Comparison of ENCODE assay signal across 16 cellular contexts in the genomic region with DNA sequence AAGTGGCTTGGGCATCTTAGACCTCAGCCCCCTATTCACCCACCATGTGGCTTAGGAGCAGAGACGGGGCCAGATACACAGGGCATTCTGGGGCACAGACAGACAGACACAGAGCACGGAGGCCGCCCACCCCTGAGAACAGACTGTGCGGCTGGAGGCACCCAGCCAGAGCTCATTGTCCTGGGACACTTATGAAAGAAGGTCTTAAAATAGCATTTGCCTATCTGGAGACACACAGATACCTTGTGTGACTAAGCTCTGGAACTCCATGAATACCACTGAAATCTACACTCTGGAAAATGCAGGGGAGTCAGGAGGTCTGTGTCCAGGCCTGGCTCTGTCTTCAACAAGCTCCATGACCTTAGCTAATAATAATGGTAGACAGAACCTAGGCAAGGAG. TPM values are rescaled to one million over a fixed set of nuclear protein-coding genes. Genes with fewer than 3 reads are reported as not detected.
DNase-seq lines count a peak whose midpoint lies in the region; ATAC-seq and TF ChIP-seq lines count a peak whose summit lies in the region.
"Had no signal": no experiment of that assay in that cellular context is flagged by ENCODE, and none has a peak within 500 bp of the region (broad histone marks: within the 10 kb centered on the region; RNA-seq: fewer than 3 reads in every experiment).

No MANE protein-coding gene starts in this region.

- H3K36me3 ChIP-seq in osteoblast (ENCODE audit: insufficient read depth, low read length): no peaks in the 10 kb centered on the region
- H3K36me3 ChIP-seq in colonic mucosa: no peaks in the 10 kb centered on the region
- H3K36me3 ChIP-seq in HAP-1 (replicated peaks): no peaks in the 10 kb centered on the region

- intact Hi-C loops in left cardiac atrium (cut with DNase I): no loop called here
- intact Hi-C loops in colonic mucosa (cut with DNase I): no loop called here

- POLR2A ChIA-PET in GM10248 (lab: Yijun Ruan, JAX): no interaction called here

- peak; percentile 88 to 91 for ATAC-seq in left cardiac atrium
- ATAC-seq: HCT116 had no signal

- H3K9me3 ChIP-seq in osteoblast (ENCODE audit: low read depth, low read length) (no peaks in the 10 kb centered on the region), colonic mucosa (no peaks in the 10 kb centered on the region), HAP-1 (no peaks in the 10 kb centered on the region)

- H3K79me2 ChIP-seq in osteoblast (ENCODE audit: insufficient read depth, low read length): no peaks in the 10 kb centered on the region

- in situ Hi-C loops in HAP-1 (cut with MboI; ENCODE audit: low sequenced_read_pairs): no loop called here
- in situ Hi-C loops in GM13976 (cut with MboI; ENCODE audit: low sequenced_read_pairs, unreplicated experiment): no loop called here

- DNase-seq in COLO829 (ENCODE audit: low spot score) (peak; percentile 57), fibroblast of pulmonary artery (ENCODE audit: low read depth) (peak; percentile 29), left cardiac atrium (peak; percentile 63), osteoblast (ENCODE audit: insufficient read length, low spot score, missing footprints) (peak; percentile 54), colonic mucosa (no peak), HAP-1 (ENCODE audit: low spot score in 2 of 2) (no peak), GM10248 (ENCODE audit: extremely low spot score) (no peak), GM13976 (ENCODE audit: low spot score) (no peak)
- DNase-seq: DMS79 treated with DMSO at 0.1 percent for 48 hours, Karpas-422, NCI-H1436, NCI-H1930, NCI-H226, NCI-H524 treated with DMSO at 0.1 percent for 48 hours had no signal

- H3K4me3 ChIP-seq in fibroblast of pulmonary artery (replicated peaks; ENCODE audit: low read depth, low read length): no peak overlapping the region
- no peak overlapping the region for H3K4me3 ChIP-seq in osteoblast (ENCODE audit: insufficient read depth, low read length)
- H3K4me3 ChIP-seq in colonic mucosa: no peak overlapping the region
- H3K4me3 ChIP-seq in HAP-1: no peak overlapping the region

- no peak overlapping the region for H2AFZ ChIP-seq in osteoblast (ENCODE audit: low read length)

- TF ChIP-seq CTCF in fibroblast of pulmonary artery (IDR thresholded peaks at IDR 0.05; ENCODE audit: low read length, missing control alignments) (no peak), osteoblast (IDR thresholded peaks at IDR 0.05; ENCODE audit: extremely low read depth, low read depth, low read length) (no peak), colonic mucosa (IDR thresholded peaks at IDR 0.05) (no peak), GM10248 (IDR thresholded peaks at IDR 0.05; ENCODE audit: control extremely low read depth, extremely low read depth, low read depth, missing control alignments) (no peak), GM13976 (IDR thresholded peaks at IDR 0.05; ENCODE audit: borderline replicate concordance, control extremely low read depth, extremely low read depth, insufficient read depth, missing control alignments) (no peak)

- H3K4me1 ChIP-seq in osteoblast (ENCODE audit: insufficient read depth, low read length) (no peaks in the 10 kb centered on the region), colonic mucosa (no peaks in the 10 kb centered on the region), HAP-1 (peaks cover 8% of the 10 kb centered on the region)

- CTCF ChIA-PET in GM10248 (lab: Yijun Ruan, JAX): interaction anchor here (0.7 to 11.2 kb wide), 7 partner anchors 9 to 116 kb away, joined by 3 to 81 read pairs (median 4); no protein-coding TSS in a partner anchor

- no peak overlapping the region for H3K4me2 ChIP-seq in osteoblast (ENCODE audit: insufficient read depth, low read length)

- H3K27ac ChIP-seq in osteoblast (ENCODE audit: low read depth, low read length) (no peak overlapping the region), colonic mucosa (no peak overlapping the region)
- H3K27ac ChIP-seq: 22Rv1 had no signal

- no peaks in the 10 kb centered on the region for H3K27me3 ChIP-seq in osteoblast (ENCODE audit: insufficient read depth, low read length)
- H3K27me3 ChIP-seq in colonic mucosa: no peaks in the 10 kb centered on the region
- no peaks in the 10 kb centered on the region for H3K27me3 ChIP-seq in HAP-1 (ENCODE audit: low read depth)

- H3K9ac ChIP-seq in colonic mucosa (ENCODE audit: low read depth in 2 of 2, low read length in 2 of 2): no peak overlapping the region

- H4K20me1 ChIP-seq in osteoblast (ENCODE audit: insufficient read depth, low read length): no peaks in the 10 kb centered on the region

RNA-seq across cellular contexts. Expression of a gene that starts 41.4 kb away (rescaled TPM):
- total RNA-seq in left cardiac atrium (10 to 100 TPM; 20.9 to 23.6 TPM), osteoblast (28.0 and 29.3 TPM in 2 replicates), colonic mucosa (10 to 100 TPM; 13.5 to 15.5 TPM)

RNA-seq across cellular contexts. Expression of a gene that starts 53.0 kb away (rescaled TPM):
- 1 to 10 TPM; 2.3 to 4.4 TPM for total RNA-seq in left cardiac atrium
- 2.4 and 3.6 TPM in 2 replicates for total RNA-seq in osteoblast
- 1 to 10 TPM in 1 of 2 donors, under 1 TPM in 1; 0.20 to 8.2 TPM for total RNA-seq in colonic mucosa

Comparison
In these comparisons a context has a peak if more than half of its experiments do, and no peak if none do; other contexts are left out.
1. DNase-seq: peak in COLO829 (single experiment), fibroblast of pulmonary artery (single experiment), left cardiac atrium (single experiment) and osteoblast (single experiment); none in colonic mucosa (single experiment), HAP-1 (0 of 2), GM10248 (single experiment) and GM13976 (single experiment).